In the genomic region with DNA sequence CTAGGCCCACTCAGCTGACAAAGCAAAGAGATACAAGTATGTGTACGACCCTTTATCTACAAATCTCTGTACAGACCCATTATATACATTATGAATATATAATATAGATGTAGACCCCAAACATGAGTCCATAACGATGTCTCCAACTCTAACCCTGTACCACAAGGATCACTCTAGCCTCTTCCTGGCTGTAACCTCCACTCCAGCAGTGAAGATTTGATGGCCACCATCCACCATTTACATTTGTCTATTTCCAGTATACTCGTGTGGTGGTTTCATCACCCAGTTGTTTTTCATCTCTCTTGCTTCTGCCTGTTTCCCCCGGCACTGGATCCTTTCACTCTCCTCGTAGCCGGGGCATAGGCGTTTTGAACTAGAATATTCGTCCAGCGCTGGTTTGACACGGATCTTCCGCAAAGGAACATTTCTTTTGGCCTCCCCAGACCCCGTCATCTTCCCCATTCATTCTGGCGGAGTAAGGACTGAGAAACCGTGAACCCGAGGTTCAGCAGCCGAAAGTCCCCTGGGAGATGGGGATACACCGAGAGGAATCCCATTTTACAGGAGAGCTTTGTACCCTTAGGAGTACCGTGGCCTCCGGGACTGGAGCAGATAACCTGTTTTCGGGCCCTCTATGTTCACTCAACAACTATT, we compare ENCODE assay signal across 8 cellular contexts. TPM values are rescaled to one million over a fixed set of nuclear protein-coding genes. Genes with fewer than 3 reads are reported as not detected.
DNase-seq lines count a peak whose midpoint lies in the region; ATAC-seq and TF ChIP-seq lines count a peak whose summit lies in the region.

No MANE protein-coding gene starts in this region.

- H3K9me3 ChIP-seq in SK-N-SH: no peaks in the 10 kb centered on the region

- H3K27ac Mint-ChIP-seq in activated T-helper 17 cell treated with anti-CD3 and anti-CD28 coated beads, Interleukin-2, amount 50 U/mL, for 72 hours: no peak overlapping the region

- TF ChIP-seq CTCF in SK-N-SH (IDR thresholded peaks at IDR 0.05): no peak
- TF ChIP-seq CTCF in GM20000 (IDR thresholded peaks at IDR 0.05; ENCODE audit: extremely low read depth, missing control alignments): no peak

- no peaks in the 10 kb centered on the region for H3K9me2 ChIP-seq in SK-N-SH

- peaks cover 3% of the 10 kb centered on the region for H3K9me3 Mint-ChIP-seq in activated T-helper 17 cell treated with anti-CD3 and anti-CD28 coated beads, Interleukin-2, amount 50 U/mL, for 72 hours

- DNase-seq in SK-N-SH (no peak), iPS-NIHi11 (ENCODE audit: low spot score) (peak; percentile 27), superior temporal gyrus (ENCODE audit: extremely low spot score) (peak; percentile 48), GM20000 (ENCODE audit: low spot score) (no peak), KBM-7 (no peak)

- peak overlapping the region; percentile 70 for H3K9ac ChIP-seq in SK-N-SH

- TF ChIP-seq RAD21 in SK-N-SH (IDR thresholded peaks at IDR 0.05; ENCODE audit: low read length): no peak

- H3K4me3 Mint-ChIP-seq in activated T-helper 17 cell treated with anti-CD3 and anti-CD28 coated beads, Interleukin-2, amount 50 U/mL, for 72 hours: peak overlapping the region; percentile 76

- ATAC-seq in SK-N-SH treated with all-trans-retinoic acid at 6 μM for 48 hours (no peak; the same call in 2 of the 3 replicates), HG02852 (IDR thresholded peaks at IDR 0.05; ENCODE audit: unreplicated experiment) (peak; percentile 1)
- ATAC-seq in activated T-helper 17 cell treated with anti-CD3 and anti-CD28 coated beads, Interleukin-2, amount 50 U/mL, for 72 hours (replicated peaks): no peak

- no peak for TF ChIP-seq EP300 in SK-N-SH (IDR thresholded peaks at IDR 0.05; ENCODE audit: borderline replicate concordance in 1 of 2, low read depth in 1 of 2, low read length in 1 of 2)

- POLR2A ChIA-PET in SK-N-SH (lab: Yijun Ruan, JAX): no interaction called here

- CTCF ChIA-PET in SK-N-SH (lab: Yijun Ruan, JAX): interaction anchor here (1.0 to 2.5 kb wide), 10 partner anchors 13 to 506 kb away, joined by 3 to 17 read pairs (median 6); no protein-coding TSS in a partner anchor

- H3K36me3 ChIP-seq in SK-N-SH (replicated peaks in 1 of 2; ENCODE audit: control insufficient read depth in 1 of 2, insufficient read depth in 2 of 2, low read length in 1 of 2): no peaks in the 10 kb centered on the region

- WGBS in SK-N-SH (ENCODE audit: low lambda C conversion rate): 33% methylated on average over 19 of the region's 20 CpGs

- in situ Hi-C loops in KBM-7 (cut with MboI; ENCODE audit: low pct_unique_long_range_greater_than_20kb, low sequenced_read_pairs): no loop called here

- H3K27me3 ChIP-seq in SK-N-SH (ENCODE audit: insufficient read depth): no peaks in the 10 kb centered on the region

- H3K27me3 Mint-ChIP-seq in activated T-helper 17 cell treated with anti-CD3 and anti-CD28 coated beads, Interleukin-2, amount 50 U/mL, for 72 hours: peaks cover 42% of the 10 kb centered on the region

- peaks cover 5% of the 10 kb centered on the region for H3K36me3 Mint-ChIP-seq in activated T-helper 17 cell treated with anti-CD3 and anti-CD28 coated beads, Interleukin-2, amount 50 U/mL, for 72 hours (ENCODE audit: low read depth)

- H3K4me3 ChIP-seq in SK-N-SH (ENCODE audit: low read depth in 2 of 2, low read length in 1 of 2): peak overlapping the region; percentile 73 to 95

- peaks cover 17 to 23% of the 10 kb centered on the region in 2 experiments; a peak in 3 of 4 replicates for H3K4me1 ChIP-seq in SK-N-SH (ENCODE audit: control insufficient read depth in 1 of 2, insufficient read depth in 2 of 2, low read depth in 1 of 2, low read length in 1 of 2)

- peaks cover 29% of the 10 kb centered on the region for H4K20me1 ChIP-seq in SK-N-SH (ENCODE audit: insufficient read depth)

- H3K79me2 ChIP-seq in SK-N-SH (ENCODE audit: insufficient read depth): peaks cover 47% of the 10 kb centered on the region

- peaks cover 31% of the 10 kb centered on the region for H3F3A ChIP-seq in SK-N-SH (replicated peaks; ENCODE audit: insufficient read depth)

- peak overlapping the region; percentile 81 for H3K4me2 ChIP-seq in SK-N-SH

- H3K4me1 Mint-ChIP-seq in activated T-helper 17 cell treated with anti-CD3 and anti-CD28 coated beads, Interleukin-2, amount 50 U/mL, for 72 hours: peaks cover 5% of the 10 kb centered on the region

- peak overlapping the region; percentile 83 for H2AFZ ChIP-seq in SK-N-SH (ENCODE audit: low read depth)

- peak overlapping the region; percentile 82 to 93 for H3K27ac ChIP-seq in SK-N-SH (ENCODE audit: low read depth in 2 of 2, low read length in 1 of 2)

TF ChIP-seq in SK-N-SH, 30 proteins besides CTCF, POLR2A, EP300 and RAD21:
- no peak for TF ChIP-seq POLR2AphosphoS5 (IDR thresholded peaks at IDR 0.05; ENCODE audit: low read depth, low read length)
- TF ChIP-seq, protein P1, sequence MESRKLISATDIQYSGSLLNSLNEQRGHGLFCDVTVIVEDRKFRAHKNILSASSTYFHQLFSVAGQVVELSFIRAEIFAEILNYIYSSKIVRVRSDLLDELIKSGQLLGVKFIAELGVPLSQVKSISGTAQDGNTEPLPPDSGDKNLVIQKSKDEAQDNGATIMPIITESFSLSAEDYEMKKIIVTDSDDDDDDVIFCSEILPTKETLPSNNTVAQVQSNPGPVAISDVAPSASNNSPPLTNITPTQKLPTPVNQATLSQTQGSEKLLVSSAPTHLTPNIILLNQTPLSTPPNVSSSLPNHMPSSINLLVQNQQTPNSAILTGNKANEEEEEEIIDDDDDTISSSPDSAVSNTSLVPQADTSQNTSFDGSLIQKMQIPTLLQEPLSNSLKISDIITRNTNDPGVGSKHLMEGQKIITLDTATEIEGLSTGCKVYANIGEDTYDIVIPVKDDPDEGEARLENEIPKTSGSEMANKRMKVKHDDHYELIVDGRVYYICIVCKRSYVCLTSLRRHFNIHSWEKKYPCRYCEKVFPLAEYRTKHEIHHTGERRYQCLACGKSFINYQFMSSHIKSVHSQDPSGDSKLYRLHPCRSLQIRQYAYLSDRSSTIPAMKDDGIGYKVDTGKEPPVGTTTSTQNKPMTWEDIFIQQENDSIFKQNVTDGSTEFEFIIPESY (IDR thresholded peaks at IDR 0.05; ENCODE audit: borderline replicate concordance, low read depth): no peak
- no peak for TF ChIP-seq NRF1 (IDR thresholded peaks at IDR 0.05; ENCODE audit: low read depth, low read length)
- no peak for TF ChIP-seq CHD2 (IDR thresholded peaks at IDR 0.05; ENCODE audit: low read length, partially characterized antibody)
TF ChIP-seq in SK-N-SH: peak in this region for 0.

TF ChIP-seq in SK-N-SH treated with all-trans-retinoic acid at 6 μM for 48 hours, 23 proteins besides CTCF, POLR2A, EP300 and RAD21:
- TF ChIP-seq, protein P2, sequence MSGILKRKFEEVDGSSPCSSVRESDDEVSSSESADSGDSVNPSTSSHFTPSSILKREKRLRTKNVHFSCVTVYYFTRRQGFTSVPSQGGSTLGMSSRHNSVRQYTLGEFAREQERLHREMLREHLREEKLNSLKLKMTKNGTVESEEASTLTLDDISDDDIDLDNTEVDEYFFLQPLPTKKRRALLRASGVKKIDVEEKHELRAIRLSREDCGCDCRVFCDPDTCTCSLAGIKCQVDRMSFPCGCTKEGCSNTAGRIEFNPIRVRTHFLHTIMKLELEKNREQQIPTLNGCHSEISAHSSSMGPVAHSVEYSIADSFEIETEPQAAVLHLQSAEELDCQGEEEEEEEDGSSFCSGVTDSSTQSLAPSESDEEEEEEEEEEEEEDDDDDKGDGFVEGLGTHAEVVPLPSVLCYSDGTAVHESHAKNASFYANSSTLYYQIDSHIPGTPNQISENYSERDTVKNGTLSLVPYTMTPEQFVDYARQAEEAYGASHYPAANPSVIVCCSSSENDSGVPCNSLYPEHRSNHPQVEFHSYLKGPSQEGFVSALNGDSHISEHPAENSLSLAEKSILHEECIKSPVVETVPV (CRISPR knock-in tag; IDR thresholded peaks at IDR 0.05): no peak
- no peak for TF ChIP-seq ARNTL (CRISPR knock-in tag; IDR thresholded peaks at IDR 0.05; ENCODE audit: borderline replicate concordance, low read depth)
- no peak for TF ChIP-seq TOX (CRISPR knock-in tag; IDR thresholded peaks at IDR 0.05; ENCODE audit: borderline replicate concordance)
- TF ChIP-seq, protein P3, sequence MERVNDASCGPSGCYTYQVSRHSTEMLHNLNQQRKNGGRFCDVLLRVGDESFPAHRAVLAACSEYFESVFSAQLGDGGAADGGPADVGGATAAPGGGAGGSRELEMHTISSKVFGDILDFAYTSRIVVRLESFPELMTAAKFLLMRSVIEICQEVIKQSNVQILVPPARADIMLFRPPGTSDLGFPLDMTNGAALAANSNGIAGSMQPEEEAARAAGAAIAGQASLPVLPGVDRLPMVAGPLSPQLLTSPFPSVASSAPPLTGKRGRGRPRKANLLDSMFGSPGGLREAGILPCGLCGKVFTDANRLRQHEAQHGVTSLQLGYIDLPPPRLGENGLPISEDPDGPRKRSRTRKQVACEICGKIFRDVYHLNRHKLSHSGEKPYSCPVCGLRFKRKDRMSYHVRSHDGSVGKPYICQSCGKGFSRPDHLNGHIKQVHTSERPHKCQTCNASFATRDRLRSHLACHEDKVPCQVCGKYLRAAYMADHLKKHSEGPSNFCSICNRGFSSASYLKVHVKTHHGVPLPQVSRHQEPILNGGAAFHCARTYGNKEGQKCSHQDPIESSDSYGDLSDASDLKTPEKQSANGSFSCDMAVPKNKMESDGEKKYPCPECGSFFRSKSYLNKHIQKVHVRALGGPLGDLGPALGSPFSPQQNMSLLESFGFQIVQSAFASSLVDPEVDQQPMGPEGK (CRISPR knock-in tag; IDR thresholded peaks at IDR 0.05; ENCODE audit: borderline replicate concordance): no peak

RNA-seq across cellular contexts. Expression of a gene that starts 0.8 kb away (rescaled TPM):
- polyA plus RNA-seq in SK-N-SH (2012; rRNA removed): 225 and 229 TPM in 2 replicates
- polyA plus RNA-seq in SK-N-SH (2012; cell fraction: cytosol; rRNA removed): 101 and 117 TPM in 2 replicates
- 1,118 and 1,202 TPM in 2 replicates for polyA plus RNA-seq in SK-N-SH (2012; cell fraction: nucleus; rRNA removed)
- 10 to 100 TPM; 13.6 to 21.5 TPM for total RNA-seq in activated T-helper 17 cell treated with anti-CD3 and anti-CD28 coated beads, Interleukin-2, amount 50 U/mL, for 72 hours

Comparison
In these comparisons a context has a peak if more than half of its experiments do, and no peak if none do; other contexts are left out.
1. DNase-seq: peak in iPS-NIHi11 (single experiment) and superior temporal gyrus (single experiment); none in SK-N-SH (single experiment), GM20000 (single experiment) and KBM-7 (single experiment).